In the genomic region with DNA sequence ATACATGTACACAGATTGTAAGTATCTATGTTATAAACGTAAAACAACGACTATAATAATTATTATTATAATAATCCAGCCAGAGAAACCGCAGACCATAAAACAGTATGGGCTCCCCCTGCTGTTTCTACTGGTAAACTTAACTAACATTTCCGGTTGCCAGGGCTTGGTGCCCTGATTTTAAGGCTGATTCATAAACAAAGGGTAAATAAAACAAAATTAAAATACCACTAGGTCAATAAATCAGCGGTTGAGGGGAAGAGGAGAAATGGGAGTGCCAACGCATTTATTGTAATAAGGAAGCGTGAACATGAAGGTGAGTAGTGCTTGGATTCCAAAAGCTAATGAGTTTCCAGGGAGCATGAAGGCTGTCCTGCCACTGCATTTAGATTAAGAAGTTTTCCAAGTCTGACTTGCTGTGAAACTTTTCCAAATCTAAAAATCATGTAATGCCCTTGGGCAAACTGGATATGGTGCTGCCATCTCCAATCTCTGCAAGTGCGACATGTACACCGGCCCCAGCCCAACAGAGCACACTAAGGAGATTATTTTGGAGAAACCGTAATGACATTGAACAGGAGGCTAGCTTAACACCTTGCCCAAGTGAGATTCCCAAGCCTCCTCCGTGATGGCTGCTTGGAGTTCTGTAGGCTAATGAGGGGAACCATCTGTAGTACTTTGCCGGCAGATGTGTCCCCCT, we compare ENCODE assay signal across 8 cellular contexts. TPM values are rescaled to one million over a fixed set of nuclear protein-coding genes. Genes with fewer than 3 reads are reported as not detected.
DNase-seq lines count a peak whose midpoint lies in the region; TF ChIP-seq lines count a peak whose summit lies in the region.

No MANE protein-coding gene starts in this region.

- H3K27me3 ChIP-seq in neuronal stem cell (ENCODE audit: control insufficient read depth in 3 of 3, insufficient read depth in 3 of 3, low read depth in 1 of 3, low read length in 3 of 3) (peaks cover 0 to 3% (median 0%) of the 10 kb centered on the region in 3 experiments), colonic mucosa (no peaks in the 10 kb centered on the region)

- H3K36me3 ChIP-seq in neuronal stem cell (replicated peaks in 1 of 2; ENCODE audit: control insufficient read depth in 2 of 2, insufficient read depth in 2 of 2, low read length in 2 of 2) (no peaks in the 10 kb centered on the region), colonic mucosa (no peaks in the 10 kb centered on the region)

- TF ChIP-seq CTCF in AG09309 (IDR thresholded peaks at IDR 0.05; ENCODE audit: control insufficient read depth, insufficient read depth, low read depth, low read length, missing control alignments) (peak; percentile 58), GM12864 (IDR thresholded peaks at IDR 0.05; ENCODE audit: low read depth, low read length, missing control alignments) (peak; percentile 29), colonic mucosa (IDR thresholded peaks at IDR 0.05) (no peak)

- no peak overlapping the region for H2BK15ac ChIP-seq in neuronal stem cell (ENCODE audit: low read length)

- H3K18ac ChIP-seq in neuronal stem cell (ENCODE audit: low read length): no peak overlapping the region

- intact Hi-C loops in colonic mucosa (cut with DNase I): loop anchor here (10.0 kb wide), 2 partner anchors 253 to 453 kb away; a partner anchor contains a TSS

- no peaks in the 10 kb centered on the region for H3K79me1 ChIP-seq in neuronal stem cell (ENCODE audit: low read depth, low read length)

- no peak overlapping the region for H2BK5ac ChIP-seq in neuronal stem cell (ENCODE audit: low read length)

- H3K9ac ChIP-seq in neuronal stem cell (ENCODE audit: low read depth, low read length, poor library complexity): no peak overlapping the region
- no peak overlapping the region for H3K9ac ChIP-seq in colonic mucosa (ENCODE audit: low read depth in 2 of 2, low read length in 2 of 2)

- H4K8ac ChIP-seq in neuronal stem cell (ENCODE audit: low read depth, low read length): no peak overlapping the region

- no peak overlapping the region for H3K4ac ChIP-seq in neuronal stem cell (ENCODE audit: low read length)

- H4K91ac ChIP-seq in neuronal stem cell (ENCODE audit: low read depth, low read length, poor library complexity): no peak overlapping the region

- H3K4me3 ChIP-seq in AG09309 (ENCODE audit: control insufficient read depth, low read depth, low read length): no peak overlapping the region
- no peak overlapping the region for H3K4me3 ChIP-seq in GM12864 (ENCODE audit: low read depth, low read length)
- no peak overlapping the region for H3K4me3 ChIP-seq in neuronal stem cell (ENCODE audit: low read length in 2 of 2)
- H3K4me3 ChIP-seq in colonic mucosa: no peak overlapping the region

- no peak overlapping the region for H3K27ac ChIP-seq in neuronal stem cell (replicated peaks; ENCODE audit: low read length)
- H3K27ac ChIP-seq in colonic mucosa: no peak overlapping the region

- no peak for DNase-seq in AG09309 (ENCODE audit: low read depth)
- DNase-seq in GM12864 (ENCODE audit: low read depth): no peak
- peak; percentile 38 for DNase-seq in NCI-H526 treated with DMSO at 0.1 percent for 48 hours (lab: John Stamatoyannopoulos, UW)
- DNase-seq in dermis blood vessel endothelial cell: peak; percentile 68
- no peak for DNase-seq in neuronal stem cell (ENCODE audit: low spot score)
- DNase-seq in UCSD-AML1 (lab: John Stamatoyannopoulos, UW; ENCODE audit: unreplicated experiment): no peak
- no peak for DNase-seq in colonic mucosa
- DNase-seq in GM19240 (ENCODE audit: insufficient read length, low spot score): no peak

- no peak overlapping the region for H3K23ac ChIP-seq in neuronal stem cell (ENCODE audit: low read depth, low read length, poor library complexity)

- peak overlapping the region; percentile 56 for H2AFZ ChIP-seq in neuronal stem cell (ENCODE audit: low read length)

- H3K4me1 ChIP-seq in neuronal stem cell (ENCODE audit: control insufficient read depth in 2 of 2, insufficient read depth in 1 of 2, low read depth in 1 of 2, low read length in 2 of 2): peaks cover 5 to 18% of the 10 kb centered on the region in 2 donors
- H3K4me1 ChIP-seq in colonic mucosa: peaks cover 3% of the 10 kb centered on the region

- H2BK12ac ChIP-seq in neuronal stem cell (ENCODE audit: low read length): no peak overlapping the region

- H3K9me3 ChIP-seq in neuronal stem cell (replicated peaks in 1 of 2; ENCODE audit: control insufficient read depth in 2 of 2, insufficient read depth in 1 of 2, low read depth in 1 of 2, low read length in 2 of 2) (no peaks in the 10 kb centered on the region), colonic mucosa (no peaks in the 10 kb centered on the region)

- no CpG with 5 or more reads among the region's 12 CpGs for WGBS in neuronal stem cell (ENCODE audit: extremely low coverage in 2 of 2, insufficient read length in 2 of 2, insufficient replicate concordance in 1 of 2), 2 donors

- H2BK120ac ChIP-seq in neuronal stem cell (ENCODE audit: low read depth, low read length): no peak overlapping the region

- no peak overlapping the region for H2AK5ac ChIP-seq in neuronal stem cell (ENCODE audit: low read depth, low read length)

- no peak overlapping the region for H3K14ac ChIP-seq in neuronal stem cell (ENCODE audit: low read length)

- H3K4me2 ChIP-seq in neuronal stem cell (ENCODE audit: insufficient read depth, low read length, poor library complexity, severe bottlenecking): no peak overlapping the region

RNA-seq across cellular contexts. Expression of a gene that starts 50.7 kb away (rescaled TPM):
- 40.7 and 83.4 TPM in 2 replicates for total RNA-seq in dermis blood vessel endothelial cell
- 314 TPM for polyA plus RNA-seq in neuronal stem cell (2013, experiment 1 of 2)
- polyA plus RNA-seq in neuronal stem cell (2013, experiment 2 of 2): 322 TPM
- total RNA-seq in colonic mucosa: 100 to 1,000 TPM; 147 to 278 TPM

Comparison
In these comparisons a context has a peak if more than half of its experiments do, and no peak if none do; other contexts are left out.
1. DNase-seq: peak in NCI-H526 treated with DMSO at 0.1 percent for 48 hours (single experiment) and dermis blood vessel endothelial cell (single experiment); none in AG09309 (single experiment), GM12864 (single experiment), neuronal stem cell (single experiment), UCSD-AML1 (single experiment), colonic mucosa (single experiment) and GM19240 (single experiment).